Comparison of ENCODE assay signal across 18 cellular contexts in the genomic region with DNA sequence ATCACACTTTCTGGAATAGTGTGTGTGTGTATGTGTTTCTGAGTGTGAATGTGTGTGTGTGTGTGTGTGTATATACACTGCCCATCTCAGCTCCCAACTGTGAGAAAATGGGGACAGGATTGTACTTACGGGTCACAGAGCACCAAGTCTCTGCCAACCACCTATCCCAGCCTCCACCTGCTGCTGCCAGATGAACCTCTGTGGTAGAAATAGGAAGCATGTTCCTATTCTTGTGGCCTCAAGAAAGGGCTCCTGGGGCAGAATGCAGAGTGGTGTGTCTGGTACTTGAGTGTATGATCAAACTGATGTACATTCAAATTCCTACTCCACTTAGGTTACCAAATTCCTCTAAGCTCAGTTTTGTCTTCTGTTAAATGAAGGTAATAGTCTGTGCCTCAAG. TPM values are rescaled to one million over a fixed set of nuclear protein-coding genes. Genes with fewer than 3 reads are reported as not detected.
DNase-seq lines count a peak whose midpoint lies in the region; ATAC-seq and TF ChIP-seq lines count a peak whose summit lies in the region.
"Had no signal": no experiment of that assay in that cellular context is flagged by ENCODE, and none has a peak within 500 bp of the region (broad histone marks: within the 10 kb centered on the region; RNA-seq: fewer than 3 reads in every experiment).

No MANE protein-coding gene starts in this region.

- H3K4me2 ChIP-seq in Karpas-422 (ENCODE audit: low read depth, low read length, poor library complexity, severe bottlenecking) (no peak overlapping the region), mesenchymal stem cell (ENCODE audit: low read length, poor library complexity, severe bottlenecking) (no peak overlapping the region)

- TF ChIP-seq CTCF in activated CD8-positive, alpha-beta T cell treated with anti-CD3 and anti-CD28 coated beads for 36 hours (IDR thresholded peaks at IDR 0.05): no peak
- TF ChIP-seq CTCF in Peyer's patch (IDR thresholded peaks at IDR 0.05): no peak

- peak overlapping the region; percentile 31 for H2BK15ac ChIP-seq in mesenchymal stem cell (ENCODE audit: low read depth, poor library complexity, severe bottlenecking)

- no peak overlapping the region for H2BK5ac ChIP-seq in mesenchymal stem cell (ENCODE audit: low read depth, low read length, poor library complexity, severe bottlenecking)

- H3K4ac ChIP-seq in mesenchymal stem cell (ENCODE audit: low read depth in 1 of 2, low read length in 2 of 2): peak overlapping the region in 1 of 2 experiments; percentile 76

- H2BK12ac ChIP-seq in mesenchymal stem cell (ENCODE audit: low read length in 2 of 2): peak overlapping the region; percentile 72 to 95

- H3K27me3 ChIP-seq in Karpas-422 (ENCODE audit: low read length) (no peaks in the 10 kb centered on the region), mesenchymal stem cell (ENCODE audit: control insufficient read depth in 1 of 2, insufficient read depth in 1 of 2, low read length in 2 of 2) (no peaks in the 10 kb centered on the region), Peyer's patch (no peaks in the 10 kb centered on the region), aorta (ENCODE audit: control insufficient read depth in 1 of 2, insufficient read depth in 2 of 2, low read length in 1 of 2) (no peaks in the 10 kb centered on the region)

- no peak for DNase-seq in activated CD8-positive, alpha-beta T cell treated with anti-CD3 and anti-CD28 coated beads, Interleukin-2, amount 10 ng/mL, durations not matched to agents 7 days and 5 days
- no peak for DNase-seq in activated CD8-positive, alpha-beta T cell treated with anti-CD3 and anti-CD28 coated beads for 36 hours
- DNase-seq in CMK (ENCODE audit: low read depth) (peak; percentile 91), Karpas-422 (peak; percentile 40), mesenchymal stem cell (no peak), Peyer's patch (no peak), aorta (no peak)
- no peak for DNase-seq in stimulated activated naive CD4-positive, alpha-beta T cell treated with Interleukin-2 at 50 U/mL for 16 hours (lab: John Stamatoyannopoulos, UW)
- DNase-seq: BE2C, Caco-2, H7, MV-4-11, NCI-H1417, NCI-H187 treated with DMSO at 0.1 percent for 48 hours, NCI-H446 treated with DMSO at 0.1 percent for 48 hours, NCI-H748 treated with DMSO at 0.1 percent for 48 hours, PC-3 had no signal

- H3K4me1 ChIP-seq in Karpas-422 (ENCODE audit: low read length) (peaks cover 76% of the 10 kb centered on the region), mesenchymal stem cell (ENCODE audit: control insufficient read depth, insufficient read depth, low read depth, low read length) (peaks cover 16% of the 10 kb centered on the region), Peyer's patch (peaks cover 0 to 7% (median 0%) of the 10 kb centered on the region in 4 donors), aorta (ENCODE audit: control insufficient read depth in 1 of 2, insufficient read depth in 2 of 2, low read length in 2 of 2) (no peaks in the 10 kb centered on the region)
- H3K4me1 ChIP-seq: BE2C had no signal

- H4K8ac ChIP-seq in mesenchymal stem cell (ENCODE audit: low read length): peak overlapping the region; percentile 22

- POLR2A ChIA-PET in activated CD8-positive, alpha-beta T cell treated with anti-CD3 and anti-CD28 coated beads, Interleukin-2, amount 10 ng/mL, durations not matched to agents 7 days and 5 days (lab: Charles Lee): interaction anchor here (1.0 to 3.0 kb wide), 4 partner anchors 10 to 27 kb away, joined by 3 to 13 read pairs (median 4); no protein-coding TSS in a partner anchor
- POLR2A ChIA-PET in activated CD8-positive, alpha-beta T cell treated with anti-CD3 and anti-CD28 coated beads for 36 hours (lab: Charles Lee): interaction anchor here (0.7 to 3.3 kb wide), 7 partner anchors 10 to 168 kb away, joined by 3 to 20 read pairs (median 4); partner anchors contain the start of gene CRTAM

- H3K9ac ChIP-seq in Karpas-422 (ENCODE audit: low read length): no peak overlapping the region
- H3K9ac ChIP-seq in mesenchymal stem cell (ENCODE audit: low read length): no peak overlapping the region

- no peak overlapping the region for H3K4me3 ChIP-seq in Karpas-422 (ENCODE audit: low read length)
- H3K4me3 ChIP-seq in mesenchymal stem cell (ENCODE audit: insufficient read depth in 1 of 2, low read depth in 1 of 2, low read length in 2 of 2): no peak overlapping the region
- no peak overlapping the region for H3K4me3 ChIP-seq in Peyer's patch
- H3K4me3 ChIP-seq in aorta (ENCODE audit: low read length in 2 of 2): no peak overlapping the region

- no peaks in the 10 kb centered on the region for H3K79me2 ChIP-seq in Karpas-422 (ENCODE audit: low read length)

- H2BK120ac ChIP-seq in mesenchymal stem cell (ENCODE audit: low read depth, low read length): no peak overlapping the region

- intact Hi-C loops in activated CD8-positive, alpha-beta T cell treated with anti-CD3 and anti-CD28 coated beads for 36 hours (cut with micrococcal nuclease): no loop called here
- intact Hi-C loops in aorta (cut with DNase I): no loop called here

- no peaks in the 10 kb centered on the region for H3K9me3 Mint-ChIP-seq in activated CD8-positive, alpha-beta T cell treated with anti-CD3 and anti-CD28 coated beads, Interleukin-2, amount 10 ng/mL, durations not matched to agents 7 days and 5 days (ENCODE audit: insufficient read depth)
- peaks cover 8% of the 10 kb centered on the region for H3K9me3 Mint-ChIP-seq in activated CD8-positive, alpha-beta T cell treated with anti-CD3 and anti-CD28 coated beads for 36 hours

- no peak for ATAC-seq in activated CD8-positive, alpha-beta T cell treated with anti-CD3 and anti-CD28 coated beads, Interleukin-2, amount 10 ng/mL, durations not matched to agents 7 days and 5 days
- no peak for ATAC-seq in activated CD8-positive, alpha-beta T cell treated with anti-CD3 and anti-CD28 coated beads for 36 hours
- no peak for ATAC-seq in aorta (ENCODE audit: low FRiP score)
- ATAC-seq: PC-3 had no signal

- H3K4me3 Mint-ChIP-seq in activated CD8-positive, alpha-beta T cell treated with anti-CD3 and anti-CD28 coated beads, Interleukin-2, amount 10 ng/mL, durations not matched to agents 7 days and 5 days: no peak overlapping the region
- no peak overlapping the region for H3K4me3 Mint-ChIP-seq in activated CD8-positive, alpha-beta T cell treated with anti-CD3 and anti-CD28 coated beads for 36 hours

- no peak overlapping the region for H3K23ac ChIP-seq in mesenchymal stem cell (ENCODE audit: low read length in 2 of 2)

- H3K14ac ChIP-seq in mesenchymal stem cell (ENCODE audit: low read length in 2 of 2): peak overlapping the region in 1 of 2 experiments; percentile 68

- peak overlapping the region in 1 of 2 experiments; percentile 80 for H3K18ac ChIP-seq in mesenchymal stem cell (ENCODE audit: low read depth in 1 of 2, low read length in 2 of 2)

- H3K9me3 ChIP-seq in Karpas-422 (ENCODE audit: low read length) (no peaks in the 10 kb centered on the region), mesenchymal stem cell (ENCODE audit: control insufficient read depth, low read length) (peaks cover 7% of the 10 kb centered on the region), Peyer's patch (no peaks in the 10 kb centered on the region), aorta (ENCODE audit: control insufficient read depth, low read length) (peaks cover 3% of the 10 kb centered on the region)
- H3K9me3 ChIP-seq: BE2C had no signal

- H2AK5ac ChIP-seq in mesenchymal stem cell (ENCODE audit: low read length, severe bottlenecking): peak overlapping the region; percentile 56

- no peak overlapping the region for H2AFZ ChIP-seq in Karpas-422 (ENCODE audit: low read length)
- no peak overlapping the region for H2AFZ ChIP-seq in mesenchymal stem cell (ENCODE audit: low read depth, low read length)

- CTCF ChIA-PET in activated CD8-positive, alpha-beta T cell treated with anti-CD3 and anti-CD28 coated beads, Interleukin-2, amount 10 ng/mL, durations not matched to agents 7 days and 5 days (lab: Charles Lee): interaction anchor here (0.7 to 17.6 kb wide), 14 partner anchors 9 to 181 kb away, joined by 3 to 225 read pairs (median 4); partner anchors contain the start of gene UBASH3B
- CTCF ChIA-PET in activated CD8-positive, alpha-beta T cell treated with anti-CD3 and anti-CD28 coated beads for 36 hours (lab: Charles Lee): interaction anchor here (0.6 to 9.9 kb wide), 7 partner anchors 11 to 184 kb away, joined by 3 to 71 read pairs (median 3); partner anchors contain the start of gene UBASH3B

- H3K36me3 ChIP-seq in Karpas-422 (ENCODE audit: insufficient read depth, low read length): no peaks in the 10 kb centered on the region
- peaks cover 8 to 10% of the 10 kb centered on the region in 2 experiments for H3K36me3 ChIP-seq in mesenchymal stem cell (ENCODE audit: control insufficient read depth in 1 of 2, insufficient read depth in 2 of 2, low read depth in 1 of 2, low read length in 2 of 2)
- no peaks in the 10 kb centered on the region for H3K36me3 ChIP-seq in Peyer's patch
- no peaks in the 10 kb centered on the region for H3K36me3 ChIP-seq in aorta (ENCODE audit: control insufficient read depth in 1 of 2, insufficient read depth in 2 of 2, low read length in 1 of 2)
- H3K36me3 ChIP-seq: BE2C had no signal

- TF ChIP-seq POLR2A in Peyer's patch (IDR thresholded peaks at IDR 0.05): no peak

- no peaks in the 10 kb centered on the region for H3K79me1 ChIP-seq in mesenchymal stem cell (replicated peaks; ENCODE audit: low read length, poor library complexity, severe bottlenecking)

- peaks cover 52% of the 10 kb centered on the region for H3K36me3 Mint-ChIP-seq in activated CD8-positive, alpha-beta T cell treated with anti-CD3 and anti-CD28 coated beads, Interleukin-2, amount 10 ng/mL, durations not matched to agents 7 days and 5 days (ENCODE audit: low read depth)
- peaks cover 42% of the 10 kb centered on the region for H3K36me3 Mint-ChIP-seq in activated CD8-positive, alpha-beta T cell treated with anti-CD3 and anti-CD28 coated beads for 36 hours (ENCODE audit: low read depth)

- H3K27ac ChIP-seq in Karpas-422 (ENCODE audit: low read length): peak overlapping the region; percentile 85; the same call in 1 of the 2 replicates
- peak overlapping the region; percentile 17 for H3K27ac ChIP-seq in mesenchymal stem cell (ENCODE audit: low read length, poor library complexity, severe bottlenecking)
- no peak overlapping the region for H3K27ac ChIP-seq in Peyer's patch
- no peak overlapping the region for H3K27ac ChIP-seq in aorta (ENCODE audit: low read depth in 1 of 2, low read length in 2 of 2)
- H3K27ac ChIP-seq: 22Rv1 had no signal

- no peaks in the 10 kb centered on the region for H3K9me2 ChIP-seq in Karpas-422 (replicated peaks; ENCODE audit: insufficient read depth, low read length)

- WGBS in mesenchymal stem cell: 100% methylated on average over 1 of the region's 1 CpG
- WGBS in aorta, 2 donors: 96 to 98% methylated on average over 1 of the region's 1 CpG

- H3K27me3 Mint-ChIP-seq in activated CD8-positive, alpha-beta T cell treated with anti-CD3 and anti-CD28 coated beads, Interleukin-2, amount 10 ng/mL, durations not matched to agents 7 days and 5 days (ENCODE audit: low read depth): no peaks in the 10 kb centered on the region
- no peaks in the 10 kb centered on the region for H3K27me3 Mint-ChIP-seq in activated CD8-positive, alpha-beta T cell treated with anti-CD3 and anti-CD28 coated beads for 36 hours

- H3K4me1 Mint-ChIP-seq in activated CD8-positive, alpha-beta T cell treated with anti-CD3 and anti-CD28 coated beads, Interleukin-2, amount 10 ng/mL, durations not matched to agents 7 days and 5 days (ENCODE audit: low read depth): peaks cover 81% of the 10 kb centered on the region
- peaks cover 65% of the 10 kb centered on the region for H3K4me1 Mint-ChIP-seq in activated CD8-positive, alpha-beta T cell treated with anti-CD3 and anti-CD28 coated beads for 36 hours (ENCODE audit: low read depth)

- peak overlapping the region; percentile 45 for H3K27ac Mint-ChIP-seq in activated CD8-positive, alpha-beta T cell treated with anti-CD3 and anti-CD28 coated beads, Interleukin-2, amount 10 ng/mL, durations not matched to agents 7 days and 5 days
- no peak overlapping the region for H3K27ac Mint-ChIP-seq in activated CD8-positive, alpha-beta T cell treated with anti-CD3 and anti-CD28 coated beads for 36 hours

- H4K91ac ChIP-seq in mesenchymal stem cell (ENCODE audit: low read length): peak overlapping the region; percentile 55

- H4K20me1 ChIP-seq in Karpas-422 (ENCODE audit: insufficient read depth, low read depth, low read length): no peaks in the 10 kb centered on the region

RNA-seq across cellular contexts. Expression of gene UBASH3B, which starts 14.6 kb away (rescaled TPM):
- 10 to 100 TPM; 66.6 to 75.0 TPM for total RNA-seq in activated CD8-positive, alpha-beta T cell treated with anti-CD3 and anti-CD28 coated beads, Interleukin-2, amount 10 ng/mL, durations not matched to agents 7 days and 5 days
- total RNA-seq in activated CD8-positive, alpha-beta T cell treated with anti-CD3 and anti-CD28 coated beads for 36 hours: 10 to 100 TPM; 36.1 to 40.6 TPM
- 3.9 and 9.0 TPM in 2 replicates for total RNA-seq in Karpas-422 (2014; rRNA removed; shearing (Covaris generic); ENCODE audit: low replicate concordance)
- 23.3 TPM for polyA plus RNA-seq in mesenchymal stem cell (2013, experiment 1 of 2)
- 25.0 TPM for polyA plus RNA-seq in mesenchymal stem cell (2013, experiment 2 of 2)
- total RNA-seq in Peyer's patch (10 to 100 TPM in 1 of 4 donors, 1 to 10 TPM in 3; 2.3 to 14.9 (median 5.2) TPM), aorta (10 to 100 TPM; 11.1 to 15.1 TPM)
- 1 to 10 TPM in 1 of 2 donors, under 1 TPM in 1; 0.28 to 1.0 TPM for polyA plus RNA-seq in aorta

Comparison
In these comparisons a context has a peak if more than half of its experiments do, and no peak if none do; other contexts are left out.
1. DNase-seq: peak in CMK (single experiment) and Karpas-422 (single experiment); none in activated CD8-positive, alpha-beta T cell treated with anti-CD3 and anti-CD28 coated beads, Interleukin-2, amount 10 ng/mL, durations not matched to agents 7 days and 5 days (single experiment), activated CD8-positive, alpha-beta T cell treated with anti-CD3 and anti-CD28 coated beads for 36 hours (single experiment), mesenchymal stem cell (single experiment), stimulated activated naive CD4-positive, alpha-beta T cell treated with Interleukin-2 at 50 U/mL for 16 hours (single experiment), Peyer's patch (0 of 3) and aorta (0 of 2).
2. H3K27ac ChIP-seq: peak in Karpas-422 (single experiment) and mesenchymal stem cell (single experiment); none in Peyer's patch (0 of 4) and aorta (0 of 2).